16 cellular contexts compared by ENCODE assay signal in the genomic region with DNA sequence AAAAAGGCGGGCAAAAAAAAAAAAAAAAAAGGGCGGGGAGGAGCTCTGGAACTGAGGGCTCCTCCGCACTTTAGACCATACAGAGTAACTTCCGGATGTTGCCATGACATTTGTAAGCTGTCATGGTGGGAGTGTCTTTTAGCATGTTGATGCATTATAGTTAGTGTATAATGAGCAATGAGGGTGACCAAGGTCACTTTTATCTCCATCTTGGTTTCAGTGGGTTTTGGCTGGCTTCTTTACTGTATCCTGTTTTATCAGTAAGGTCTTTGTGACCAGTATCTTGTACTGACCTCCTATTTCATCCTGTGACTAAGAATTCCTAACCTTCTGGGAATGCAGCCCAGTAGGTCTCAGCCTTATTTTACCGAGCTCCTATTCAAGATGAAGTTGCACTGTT.
DNase-seq lines count a peak whose midpoint lies in the region; ATAC-seq and TF ChIP-seq lines count a peak whose summit lies in the region.
"Had no signal": no experiment of that assay in that cellular context is flagged by ENCODE, and none has a peak within 500 bp of the region (broad histone marks: within the 10 kb centered on the region; RNA-seq: fewer than 3 reads in every experiment).

No MANE protein-coding gene starts in this region.

- no peaks in the 10 kb centered on the region for H3K9me3 Mint-ChIP-seq in neural progenitor cell
- H3K9me3 Mint-ChIP-seq in natural killer cell, result peaks cover 4 to 5% of the 10 kb centered on the region in 2 donors
- H3K9me3 Mint-ChIP-seq: H9 had no signal

- peaks cover 21% of the 10 kb centered on the region for H3F3A ChIP-seq in neural progenitor cell (ENCODE audit: low read depth)

- no peaks in the 10 kb centered on the region for H3K36me3 ChIP-seq in neural progenitor cell
- H3K36me3 ChIP-seq: BLaER1 had no signal

- no peak for ATAC-seq in natural killer cell
- ATAC-seq: K562 had no signal

- H3K27ac Mint-ChIP-seq in neural progenitor cell, result no peak overlapping the region
- no peak overlapping the region for H3K27ac Mint-ChIP-seq in natural killer cell
- H3K27ac Mint-ChIP-seq: CD8-positive, alpha-beta memory T cell had no signal

- DNase-seq in A172 (ENCODE audit: low spot score) (peak; percentile 74), M059J (ENCODE audit: low read depth) (peak; percentile 0), astrocyte of the spinal cord (ENCODE audit: low read depth, low spot score) (peak; percentile 14), neural progenitor cell (ENCODE audit: low spot score) (no peak), SK-N-DZ (ENCODE audit: low spot score) (no peak), natural killer cell (no peak), GM20000 (ENCODE audit: low spot score) (no peak)
- DNase-seq in activated naive CD4-positive, alpha-beta T cell (lab: John Stamatoyannopoulos, UW), result no peak
- DNase-seq: AML-193; CD8-positive, alpha-beta memory T cell; DMS53; GM23248; H9 had no signal

- peak overlapping the region; percentile 16 for H3K4me2 ChIP-seq in neural progenitor cell
- H3K4me2 ChIP-seq: BLaER1 had no signal

- H4K20me1 ChIP-seq in neural progenitor cell (ENCODE audit: low read depth), result no peaks in the 10 kb centered on the region
- H4K20me1 ChIP-seq: BLaER1 had no signal

- H3K27me3 Mint-ChIP-seq in neural progenitor cell (ENCODE audit: insufficient read depth, low read depth), result no peaks in the 10 kb centered on the region
- no peaks in the 10 kb centered on the region for H3K27me3 Mint-ChIP-seq in natural killer cell (ENCODE audit: low read depth in 2 of 2)
- H3K27me3 Mint-ChIP-seq: CD8-positive, alpha-beta memory T cell had no signal

- H3K9me3 ChIP-seq in neural progenitor cell (ENCODE audit: low read depth), result no peaks in the 10 kb centered on the region
- H3K9me3 ChIP-seq: BLaER1 had no signal

- no peaks in the 10 kb centered on the region for H3K36me3 Mint-ChIP-seq in neural progenitor cell
- H3K36me3 Mint-ChIP-seq in natural killer cell, result no peaks in the 10 kb centered on the region
- H3K36me3 Mint-ChIP-seq: CD8-positive, alpha-beta memory T cell had no signal

- no peak overlapping the region for H3K9ac ChIP-seq in neural progenitor cell
- H3K9ac ChIP-seq: BLaER1, GM23248 had no signal

- H3K4me3 ChIP-seq in astrocyte of the spinal cord (ENCODE audit: low read depth, low read length) (no peak overlapping the region), neural progenitor cell (no peak overlapping the region)
- H3K4me3 ChIP-seq: BLaER1, GM23248, K562 had no signal

- H3K27me3 ChIP-seq in neural progenitor cell, result no peaks in the 10 kb centered on the region
- H3K27me3 ChIP-seq: BLaER1 had no signal

- peak overlapping the region; percentile 59 for H3K27ac ChIP-seq in neural progenitor cell
- H3K27ac ChIP-seq: 22Rv1, BLaER1, GM23248 had no signal

- H3K4me1 ChIP-seq in neural progenitor cell, result peaks cover 32% of the 10 kb centered on the region
- H3K4me1 ChIP-seq: BLaER1 had no signal

- H3K4me3 Mint-ChIP-seq in neural progenitor cell (no peak overlapping the region), natural killer cell (no peak overlapping the region)
- H3K4me3 Mint-ChIP-seq: CD8-positive, alpha-beta memory T cell; H9 had no signal

- in situ Hi-C loops in astrocyte of the spinal cord (cut with HindIII; ENCODE audit: low sequenced_read_pairs), result no loop called here

- intact Hi-C loops in natural killer cell (cut with micrococcal nuclease), result no loop called here

- H3K79me2 ChIP-seq in neural progenitor cell (ENCODE audit: low read depth), result no peaks in the 10 kb centered on the region

- no peak overlapping the region for H2AFZ ChIP-seq in neural progenitor cell (replicated peaks)
- H2AFZ ChIP-seq: GM23248 had no signal

- peaks cover 14% of the 10 kb centered on the region for H3K4me1 Mint-ChIP-seq in neural progenitor cell
- no peaks in the 10 kb centered on the region for H3K4me1 Mint-ChIP-seq in natural killer cell
- H3K4me1 Mint-ChIP-seq: CD8-positive, alpha-beta memory T cell had no signal

- TF ChIP-seq CTCF in astrocyte of the spinal cord (IDR thresholded peaks at IDR 0.05; ENCODE audit: low read depth, low read length), result no peak
- no peak for TF ChIP-seq CTCF in neural progenitor cell (IDR thresholded peaks at IDR 0.05)
- no peak for TF ChIP-seq CTCF in natural killer cell (IDR thresholded peaks at IDR 0.05)
- no peak for TF ChIP-seq CTCF in GM20000 (IDR thresholded peaks at IDR 0.05; ENCODE audit: extremely low read depth, missing control alignments)

Comparison
In these comparisons a context has a peak if more than half of its experiments do, and no peak if none do; other contexts are left out.
1. DNase-seq: peak in A172 (single experiment), M059J (single experiment) and astrocyte of the spinal cord (single experiment); none in neural progenitor cell (single experiment), activated naive CD4-positive, alpha-beta T cell (0 of 4), SK-N-DZ (single experiment), natural killer cell (single experiment) and GM20000 (single experiment).